Comparison of ENCODE assay signal across 8 cellular contexts in the genomic region with DNA sequence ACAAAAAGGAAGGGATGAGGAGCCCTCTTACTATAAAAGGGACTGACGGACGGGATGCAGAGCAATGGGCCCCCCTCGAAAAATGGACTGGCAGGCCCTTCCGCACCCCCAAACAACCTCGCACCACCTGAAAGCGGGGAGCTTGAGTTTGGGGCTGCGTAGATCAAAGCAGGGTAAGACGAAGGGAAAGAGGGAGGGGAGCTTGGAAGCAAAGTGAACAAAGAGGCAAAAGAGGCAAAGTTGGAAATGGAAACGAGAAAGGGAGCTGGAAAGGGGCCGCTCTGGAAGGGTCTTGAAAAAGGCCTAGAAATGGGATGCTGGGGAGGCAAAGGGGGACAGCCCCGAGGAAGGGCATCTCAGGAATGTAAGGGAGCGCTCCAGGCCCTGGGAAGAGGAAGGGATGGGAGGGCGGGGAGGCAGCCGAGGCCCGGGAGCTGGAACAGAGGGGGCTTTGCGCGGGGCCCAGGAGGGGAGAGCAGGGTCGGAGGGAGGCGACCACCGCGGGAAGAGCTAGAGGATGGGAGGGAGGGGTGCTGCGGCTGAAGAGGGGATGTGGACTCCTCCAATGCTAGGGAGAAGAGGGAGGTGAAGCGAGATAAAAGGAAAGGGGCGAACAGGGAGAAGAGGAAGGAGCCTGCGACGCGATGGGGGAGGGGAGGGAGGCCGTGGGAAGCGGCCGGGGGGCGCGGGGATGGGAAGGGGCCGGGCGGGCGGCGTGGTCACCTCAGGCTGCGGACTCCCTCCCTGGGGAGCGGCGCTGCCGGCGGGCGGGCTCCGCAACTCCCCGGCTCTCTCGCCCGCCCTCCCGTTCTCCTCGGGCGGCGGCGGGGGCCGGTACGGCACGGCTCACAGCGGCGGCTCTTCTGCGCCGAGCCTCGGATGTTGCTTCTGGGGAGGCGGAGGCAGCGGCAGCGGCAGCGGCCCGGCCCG. TPM values are rescaled to one million over a fixed set of nuclear protein-coding genes. Genes with fewer than 3 reads are reported as not detected.
DNase-seq lines count a peak whose midpoint lies in the region; ATAC-seq lines count a peak whose summit lies in the region.

No MANE protein-coding gene starts in this region.

- H3K4me3 ChIP-seq in endocrine pancreas (ENCODE audit: control insufficient read depth, insufficient read depth, low read length) = peak overlapping the region; percentile 87
- H3K4me3 ChIP-seq in mesendoderm (ENCODE audit: low read length) = peak overlapping the region; percentile 81
- H3K4me3 ChIP-seq in stomach smooth muscle (ENCODE audit: low read length in 2 of 2) = peak overlapping the region; percentile 83 to 86

- no peak overlapping the region for H2BK15ac ChIP-seq in mesendoderm (replicated peaks; ENCODE audit: low read depth)

- peak overlapping the region; percentile 95 for H3K56ac ChIP-seq in mesendoderm (ENCODE audit: low read length)

- no peaks in the 10 kb centered on the region for H3K9me3 ChIP-seq in endocrine pancreas (ENCODE audit: control insufficient read depth, low read length)
- H3K9me3 ChIP-seq in stomach smooth muscle (ENCODE audit: control insufficient read depth in 2 of 2, low read length in 2 of 2) = no peaks in the 10 kb centered on the region

- H3K4me1 ChIP-seq in endocrine pancreas (ENCODE audit: control insufficient read depth, insufficient read depth, low read length) (peaks cover 29% of the 10 kb centered on the region), mesendoderm (ENCODE audit: control insufficient read depth, low read depth, low read length) (peaks cover 10% of the 10 kb centered on the region), stomach smooth muscle (ENCODE audit: control insufficient read depth, insufficient read depth, low read length) (peaks cover 7% of the 10 kb centered on the region)

- H3K18ac ChIP-seq in mesendoderm (ENCODE audit: low read length) = peak overlapping the region; percentile 99

- H3K4me2 ChIP-seq in mesendoderm (ENCODE audit: low read length) = peak overlapping the region; percentile 38

- DNase-seq in COLO668 (lab: John Stamatoyannopoulos, UW; ENCODE audit: unreplicated experiment) = peak; percentile 52
- DNase-seq in HK-2 (ENCODE audit: unreplicated experiment) = peak; percentile 27
- DNase-seq in activated CD4-positive, alpha-beta T cell treated with anti-CD3 and anti-CD28 coated beads for 1 hour = peak; percentile 9
- DNase-seq in mesendoderm = peak; percentile 86
- DNase-seq in NCI-H774 (lab: John Stamatoyannopoulos, UW) = no peak

- H3K9ac ChIP-seq in endocrine pancreas (ENCODE audit: control insufficient read depth, insufficient read depth, low read length) = peak overlapping the region; percentile 99
- H3K9ac ChIP-seq in mesendoderm (ENCODE audit: low read length) = peak overlapping the region; percentile 85
- H3K9ac ChIP-seq in stomach smooth muscle (ENCODE audit: low read length in 2 of 2) = peak overlapping the region; percentile 77 to 92

- H2BK5ac ChIP-seq in mesendoderm (ENCODE audit: low read length) = peak overlapping the region; percentile 14

- H3K27ac ChIP-seq in mesendoderm (ENCODE audit: low read depth, low read length) (peak overlapping the region; percentile 55), stomach smooth muscle (ENCODE audit: low read length) (peak overlapping the region; percentile 85)

- H3K4ac ChIP-seq in mesendoderm (ENCODE audit: low read depth, low read length) = peak overlapping the region; percentile 83

- H3K27me3 ChIP-seq in endocrine pancreas (ENCODE audit: control insufficient read depth, insufficient read depth, low read length) (no peaks in the 10 kb centered on the region), mesendoderm (ENCODE audit: insufficient read depth, low read length, poor library complexity) (no peaks in the 10 kb centered on the region), stomach smooth muscle (ENCODE audit: control insufficient read depth in 1 of 2, insufficient read depth in 2 of 2, low read length in 2 of 2) (no peaks in the 10 kb centered on the region)

- no peak overlapping the region for H4K5ac ChIP-seq in mesendoderm (ENCODE audit: low read length)

- H3K79me2 ChIP-seq in mesendoderm (ENCODE audit: control insufficient read depth, insufficient read depth, low read length) = peaks cover 29% of the 10 kb centered on the region

- H3K23ac ChIP-seq in mesendoderm (ENCODE audit: low read length) = no peak overlapping the region

- no peak overlapping the region for H2AK5ac ChIP-seq in mesendoderm (ENCODE audit: low read length)

- H3K36me3 ChIP-seq in endocrine pancreas (ENCODE audit: control insufficient read depth, insufficient read depth, low read length) (no peaks in the 10 kb centered on the region), mesendoderm (ENCODE audit: control insufficient read depth, insufficient read depth, low read length) (no peaks in the 10 kb centered on the region), stomach smooth muscle (ENCODE audit: control insufficient read depth in 2 of 2, insufficient read depth in 2 of 2, low read length in 2 of 2) (no peaks in the 10 kb centered on the region)

- peak overlapping the region; percentile 84 for H2BK120ac ChIP-seq in mesendoderm (ENCODE audit: low read depth, low read length)

- WGBS in mesendoderm (ENCODE audit: extremely low coverage, insufficient coverage, low lambda C conversion rate) = no CpG with 5 or more reads among the region's 65 CpGs

- H3K79me1 ChIP-seq in mesendoderm (ENCODE audit: low read length) = no peaks in the 10 kb centered on the region

- peak; percentile 21 for ATAC-seq in GM19467 (IDR thresholded peaks at IDR 0.05; ENCODE audit: unreplicated experiment)

- no peak overlapping the region for H4K8ac ChIP-seq in mesendoderm (ENCODE audit: low read depth, low read length)

RNA-seq across cellular contexts. Expression of a gene that starts 0.6 kb away (rescaled TPM):
- polyA plus RNA-seq in mesendoderm (2013, experiment 1 of 2) = 64.9 TPM
- 62.8 TPM for polyA plus RNA-seq in mesendoderm (2013, experiment 2 of 2)

RNA-seq across cellular contexts. Expression of a gene that starts 54.3 kb away (rescaled TPM):
- 52.4 TPM for polyA plus RNA-seq in mesendoderm (2013, experiment 1 of 2)
- polyA plus RNA-seq in mesendoderm (2013, experiment 2 of 2) = 54.1 TPM
